Comparison of ENCODE assay signal across 9 cellular contexts in genomic region chr2:28624436-28624797, GRCh38.
DNase-seq lines count a peak whose midpoint lies in the region; ATAC-seq, FAIRE-seq and TF ChIP-seq lines count a peak whose summit lies in the region.
"Had no signal": no experiment of that assay in that cellular context is flagged by ENCODE, and none has a peak within 500 bp of the region (broad histone marks: within the 10 kb centered on the region; RNA-seq: fewer than 3 reads in every experiment).

No MANE protein-coding gene starts in this region.

- H3K4me3 Mint-ChIP-seq in WTC11 (no peak overlapping the region), immature natural killer cell (peak overlapping the region; percentile 4 to 72 (median 38))

- H3K4me1 Mint-ChIP-seq in WTC11, result peaks cover 34% of the 10 kb centered on the region
- peaks cover 71 to 74% of the 10 kb centered on the region in 2 donors for H3K4me1 Mint-ChIP-seq in immature natural killer cell

- H3K36me3 Mint-ChIP-seq in WTC11 (no peaks in the 10 kb centered on the region), immature natural killer cell (no peaks in the 10 kb centered on the region)

- DNase-seq in HL-60 (ENCODE audit: low read depth in 1 of 2, low spot score in 1 of 2) (no peak), WTC11 (ENCODE audit: low spot score) (no peak), immature natural killer cell (no peak), GM19240 (ENCODE audit: insufficient read length, low spot score) (no peak), H54 (ENCODE audit: insufficient read length, low spot score) (no peak), SK-N-DZ (ENCODE audit: low spot score) (no peak), GOT3 (lab: John Stamatoyannopoulos, UW) (no peak)

- POLR2A ChIA-PET in WTC11 (lab: Charles Lee), result no interaction called here

- no peak for FAIRE-seq in H54 (lab: Jason Lieb, UNC)
- FAIRE-seq: colon had no signal

- no peak for TF ChIP-seq CTCF in HL-60 (IDR thresholded peaks at IDR 0.05; ENCODE audit: insufficient read depth, low read length)
- TF ChIP-seq CTCF in WTC11 (IDR thresholded peaks at IDR 0.05), result no peak

- ATAC-seq in WTC11, result no peak

- CTCF ChIA-PET in WTC11 (lab: Charles Lee), result interaction anchor here (2.0 kb wide), 1 partner anchor 30 kb away, joined by 8 read pairs; no protein-coding TSS in a partner anchor

- no peaks in the 10 kb centered on the region; the same call in 1 of the 2 replicates for H3K27me3 Mint-ChIP-seq in WTC11 (ENCODE audit: low read depth)
- H3K27me3 Mint-ChIP-seq in immature natural killer cell (ENCODE audit: low read depth in 3 of 3), result peaks cover 2 to 11% (median 3%) of the 10 kb centered on the region in 3 donors

- peak overlapping the region; percentile 50; the same call in 1 of the 2 replicates for H3K27ac Mint-ChIP-seq in WTC11
- peak overlapping the region; percentile 73 to 97 (median 94) for H3K27ac Mint-ChIP-seq in immature natural killer cell

- no peaks in the 10 kb centered on the region for H3K27me3 ChIP-seq in HL-60 (ENCODE audit: insufficient read depth, poor library complexity, severe bottlenecking)

- H3K4me3 ChIP-seq in HL-60 (replicated peaks; ENCODE audit: insufficient read depth, low read length) (no peak overlapping the region), skin epidermis (no peak overlapping the region)

- TF ChIP-seq POLR2A in H54 (IDR thresholded peaks at IDR 0.05; ENCODE audit: low read depth, low read length), result no peak

- no peaks in the 10 kb centered on the region for H3K9me3 Mint-ChIP-seq in WTC11
- H3K9me3 Mint-ChIP-seq in immature natural killer cell, result no peaks in the 10 kb centered on the region

- H3K27ac ChIP-seq in HL-60 (replicated peaks) (peak overlapping the region; percentile 65), skin epidermis (peak overlapping the region in 14 of 21 experiments; percentile 22 to 88 (median 74))

TF ChIP-seq in WTC11, 78 proteins besides CTCF, POLR2A, EP300 and RAD21:
- TF ChIP-seq NFYB (CRISPR knock-in tag; conservative IDR thresholded peaks at IDR 0.05; ENCODE audit: low read depth) (no peak), ZNF425 (CRISPR knock-in tag; conservative IDR thresholded peaks at IDR 0.05) (no peak), PRRX2 (CRISPR knock-in tag; IDR thresholded peaks at IDR 0.05) (no peak), ZNF416 (CRISPR knock-in tag; IDR thresholded peaks at IDR 0.05) (no peak), ZBTB43 (CRISPR knock-in tag; IDR thresholded peaks at IDR 0.05) (no peak), RORB (CRISPR knock-in tag; IDR thresholded peaks at IDR 0.05) (no peak), FOXK1 (CRISPR knock-in tag; IDR thresholded peaks at IDR 0.05) (no peak)
